Comparison of ENCODE assay signal across 9 cellular contexts in genomic region chr17:56908061-56908542, GRCh38. TPM values are rescaled to one million over a fixed set of nuclear protein-coding genes. Genes with fewer than 3 reads are reported as not detected.
DNase-seq lines count a peak whose midpoint lies in the region; ATAC-seq, FAIRE-seq and TF ChIP-seq lines count a peak whose summit lies in the region.
"Had no signal": no experiment of that assay in that cellular context is flagged by ENCODE, and none has a peak within 500 bp of the region (broad histone marks: within the 10 kb centered on the region; RNA-seq: fewer than 3 reads in every experiment).

No MANE protein-coding gene starts in this region.

- 56 to 60% methylated on average over 3 to 8 of the region's 8 CpGs for WGBS in transverse colon (ENCODE audit: low coverage in 1 of 2), 2 donors

- TF ChIP-seq EP300 in transverse colon (IDR thresholded peaks at IDR 0.05; ENCODE audit: low read depth) = no peak

- no peak overlapping the region for H3K4me3 Mint-ChIP-seq in activated T-cell treated with anti-CD3 and anti-CD28 coated beads, Interleukin-2, amount 50 U/mL, for 24 hours
- H3K4me3 Mint-ChIP-seq in mesothelial cell of epicardium = no peak overlapping the region

- intact Hi-C loops in transverse colon (cut with DNase I; ENCODE audit: low total_unique reads) = no loop called here

- H3K4me3 ChIP-seq in OCI-LY1 (ENCODE audit: low read depth, low read length, poor library complexity, severe bottlenecking) (no peak overlapping the region), transverse colon (no peak overlapping the region)

- H3K36me3 Mint-ChIP-seq in activated T-cell treated with anti-CD3 and anti-CD28 coated beads, Interleukin-2, amount 50 U/mL, for 24 hours (ENCODE audit: low read depth) = peaks cover 88% of the 10 kb centered on the region
- H3K36me3 Mint-ChIP-seq in mesothelial cell of epicardium = peaks cover 40% of the 10 kb centered on the region

- H3K9me2 ChIP-seq in OCI-LY1 (ENCODE audit: low read depth, low read length) = no peaks in the 10 kb centered on the region

- peaks cover 11% of the 10 kb centered on the region for H3K79me2 ChIP-seq in OCI-LY1 (ENCODE audit: insufficient read depth, low read length)

- DNase-seq in activated T-cell treated with anti-CD3 and anti-CD28 coated beads, Interleukin-2, amount 50 U/mL, for 24 hours = no peak
- DNase-seq in activated T-cell treated with anti-CD3 and anti-CD28 coated beads for 4 hours = no peak
- peak; percentile 76 for DNase-seq in transverse colon
- DNase-seq in mesothelial cell of epicardium (ENCODE audit: low spot score in 2 of 2, unreplicated experiment in 2 of 2) = no peak
- DNase-seq in D721Med (ENCODE audit: insufficient read length, low spot score) = no peak

- no peaks in the 10 kb centered on the region for H3F3A ChIP-seq in OCI-LY1 (ENCODE audit: insufficient read depth, low read length)

- H3K27me3 ChIP-seq in OCI-LY1 (ENCODE audit: insufficient read depth, low read length) (no peaks in the 10 kb centered on the region), transverse colon (no peaks in the 10 kb centered on the region)

- no peaks in the 10 kb centered on the region for H3K9me3 ChIP-seq in OCI-LY1 (ENCODE audit: low read length)
- H3K9me3 ChIP-seq in transverse colon = no peaks in the 10 kb centered on the region

- H3K36me3 ChIP-seq in OCI-LY1 (ENCODE audit: insufficient read depth, low read length) (peaks cover 54% of the 10 kb centered on the region), transverse colon (peaks cover 0 to 48% (median 20%) of the 10 kb centered on the region in 4 donors)

- ATAC-seq in HG02870 (IDR thresholded peaks at IDR 0.05; ENCODE audit: unreplicated experiment) = peak; percentile 76
- ATAC-seq in esophagus mucosa = peak; percentile 87

- H3K27ac Mint-ChIP-seq in activated T-cell treated with anti-CD3 and anti-CD28 coated beads, Interleukin-2, amount 50 U/mL, for 24 hours = peak overlapping the region; percentile 85
- no peak overlapping the region for H3K27ac Mint-ChIP-seq in mesothelial cell of epicardium

- in situ Hi-C loops in transverse colon (cut with MboI; ENCODE audit: low pct_ligation_motif_present in 1 of 4, low pct_unique_long_range_greater_than_20kb in 1 of 4, low sequenced_read_pairs in 3 of 4) = no loop called here

- no peaks in the 10 kb centered on the region for H3K27me3 Mint-ChIP-seq in activated T-cell treated with anti-CD3 and anti-CD28 coated beads, Interleukin-2, amount 50 U/mL, for 24 hours
- H3K27me3 Mint-ChIP-seq in mesothelial cell of epicardium (ENCODE audit: low read depth) = no peaks in the 10 kb centered on the region

- TF ChIP-seq CTCF in OCI-LY1 (IDR thresholded peaks at IDR 0.05; ENCODE audit: low read length) = no peak
- TF ChIP-seq CTCF in transverse colon (IDR thresholded peaks at IDR 0.05) = no peak
- no peak for TF ChIP-seq CTCF in mesothelial cell of epicardium (IDR thresholded peaks at IDR 0.05; ENCODE audit: unreplicated experiment)
- TF ChIP-seq CTCF in D721Med (IDR thresholded peaks at IDR 0.05; ENCODE audit: insufficient read depth, missing control alignments) = no peak

- no peak overlapping the region; the same call in 1 of the 2 replicates for H3K9ac ChIP-seq in OCI-LY1 (ENCODE audit: low read length)

- H3K4me1 ChIP-seq in OCI-LY1 (ENCODE audit: insufficient read depth, low read length, severe bottlenecking) = peaks cover 46% of the 10 kb centered on the region
- H3K4me1 ChIP-seq in transverse colon = peaks cover 5 to 51% (median 38%) of the 10 kb centered on the region in 4 donors

- H3K4me1 Mint-ChIP-seq in activated T-cell treated with anti-CD3 and anti-CD28 coated beads, Interleukin-2, amount 50 U/mL, for 24 hours (ENCODE audit: low read depth) = peaks cover 50% of the 10 kb centered on the region
- peaks cover 14% of the 10 kb centered on the region for H3K4me1 Mint-ChIP-seq in mesothelial cell of epicardium

- no peaks in the 10 kb centered on the region for H3K9me3 Mint-ChIP-seq in activated T-cell treated with anti-CD3 and anti-CD28 coated beads, Interleukin-2, amount 50 U/mL, for 24 hours
- H3K9me3 Mint-ChIP-seq in mesothelial cell of epicardium = peaks cover 4% of the 10 kb centered on the region

- no peak for FAIRE-seq in D721Med (lab: Jason Lieb, UNC)

- H3K27ac ChIP-seq in OCI-LY1 (ENCODE audit: low read depth, low read length, poor library complexity, severe bottlenecking) = peak overlapping the region; percentile 56
- peak overlapping the region; percentile 14 to 60 (median 22) for H3K27ac ChIP-seq in transverse colon
- H3K27ac ChIP-seq: VCaP had no signal

- no peaks in the 10 kb centered on the region for H4K20me1 ChIP-seq in OCI-LY1 (ENCODE audit: insufficient read depth, low read length)

- no peak for TF ChIP-seq POLR2A in transverse colon (IDR thresholded peaks at IDR 0.05)

- no peak overlapping the region for H2AFZ ChIP-seq in OCI-LY1 (ENCODE audit: low read length)

- peak overlapping the region; percentile 22; the same call in 1 of the 2 replicates for H3K4me2 ChIP-seq in OCI-LY1 (ENCODE audit: low read length)

RNA-seq across cellular contexts. Expression of gene TRIM25, which starts 5.7 kb away (rescaled TPM):
- 50.6 TPM for total RNA-seq in esophagus mucosa
- total RNA-seq in transverse colon = 100 to 1,000 TPM in 2 of 4 donors, 10 to 100 TPM in 2; 67.5 to 251 (median 97.7) TPM
- total RNA-seq in mesothelial cell of epicardium = 44.3 to 47.4 TPM (median 45.6 TPM) in 3 replicates

RNA-seq across cellular contexts. Expression of gene COIL, which starts 52.7 kb away (rescaled TPM):
- total RNA-seq in esophagus mucosa = 9.8 TPM
- 10 to 100 TPM in 2 of 4 donors, 1 to 10 TPM in 2; 1.5 to 12.2 (median 8.2) TPM for total RNA-seq in transverse colon
- total RNA-seq in mesothelial cell of epicardium = 22.5 to 23.1 TPM (median 23.0 TPM) in 3 replicates
